In genomic region chr19:4891066-4891465, GRCh38 we compare ENCODE assay signal across 20 cellular contexts. TPM values are rescaled to one million over a fixed set of nuclear protein-coding genes. Genes with fewer than 3 reads are reported as not detected.
"Had no signal": no experiment of that assay in that cellular context is flagged by ENCODE, and none has a peak within 500 bp of the region (broad histone marks: within the 10 kb centered on the region; RNA-seq: fewer than 3 reads in every experiment).

No MANE protein-coding gene starts in this region.

- H3K36me3 Mint-ChIP-seq: activated naive CD8-positive, alpha-beta T cell treated with anti-CD3 and anti-CD28 coated beads, Interleukin-2, amount 10 ng/mL, durations not matched to agents 7 days and 5 days had no signal

- H3K27ac ChIP-seq: breast epithelium, Peyer's patch, RWPE1 had no signal

- DNase-seq: activated CD4-positive, alpha-beta T cell treated with anti-CD3 and anti-CD28 coated beads for 4 hours; activated CD8-positive, alpha-beta memory T cell treated with anti-CD3 and anti-CD28 coated beads, Interleukin-2, amount 50 U/mL, for 48 hours; activated CD8-positive, alpha-beta T cell treated with anti-CD3 and anti-CD28 coated beads, Interleukin-2, amount 10 ng/mL, durations not matched to agents 7 days and 5 days; activated naive CD4-positive, alpha-beta T cell treated with anti-CD3 and anti-CD28 coated beads, Interleukin-2, amount 50 U/mL, for 16 hours; activated naive CD8-positive, alpha-beta T cell treated with anti-CD3 and anti-CD28 coated beads, Interleukin-2, amount 10 ng/mL, durations not matched to agents 7 days and 5 days; activated T-cell treated with anti-CD3 and anti-CD28 coated beads, Interleukin-2, amount 50 U/mL, for 1 hour; aorta; Kasumi-1; NCI-H1105 treated with DMSO at 0.1 percent for 48 hours; NCI-H1436 treated with DMSO at 0.1 percent for 48 hours; NCI-H187; NCI-H2081; NCI-H510A treated with DMSO at 0.1 percent for 48 hours; Peyer's patch; SHP77 treated with DMSO at 0.1 percent for 48 hours had no signal

- H3K4me3 ChIP-seq: breast epithelium, Peyer's patch had no signal

- H3K27me3 ChIP-seq: breast epithelium, Peyer's patch had no signal

- H3K4me1 ChIP-seq: breast epithelium, Peyer's patch had no signal

- H3K9me3 Mint-ChIP-seq: activated naive CD8-positive, alpha-beta T cell treated with anti-CD3 and anti-CD28 coated beads, Interleukin-2, amount 10 ng/mL, durations not matched to agents 7 days and 5 days; T-helper 1 cell treated with Interleukin-12 subunit alpha and Interleukin-12 subunit beta and Interleukin-4 antibody, amounts not matched to agents 30 μg/mL and 1 μg/mL, for 36 hours had no signal

- H3K4me1 Mint-ChIP-seq: activated naive CD8-positive, alpha-beta T cell treated with anti-CD3 and anti-CD28 coated beads, Interleukin-2, amount 10 ng/mL, durations not matched to agents 7 days and 5 days had no signal

- H3K27me3 Mint-ChIP-seq: activated naive CD8-positive, alpha-beta T cell treated with anti-CD3 and anti-CD28 coated beads, Interleukin-2, amount 10 ng/mL, durations not matched to agents 7 days and 5 days had no signal

- H3K36me3 ChIP-seq: breast epithelium, Peyer's patch had no signal

- H3K27ac Mint-ChIP-seq: activated CD8-positive, alpha-beta T cell treated with anti-CD3 and anti-CD28 coated beads, Interleukin-2, amount 10 ng/mL, durations not matched to agents 7 days and 5 days; activated naive CD8-positive, alpha-beta T cell treated with anti-CD3 and anti-CD28 coated beads, Interleukin-2, amount 10 ng/mL, durations not matched to agents 7 days and 5 days; T-helper 1 cell treated with Interleukin-12 subunit alpha and Interleukin-12 subunit beta and Interleukin-4 antibody, amounts not matched to agents 30 μg/mL and 1 μg/mL, for 36 hours had no signal

- H3K4me3 Mint-ChIP-seq: activated CD8-positive, alpha-beta T cell treated with anti-CD3 and anti-CD28 coated beads, Interleukin-2, amount 10 ng/mL, durations not matched to agents 7 days and 5 days; activated naive CD8-positive, alpha-beta T cell treated with anti-CD3 and anti-CD28 coated beads, Interleukin-2, amount 10 ng/mL, durations not matched to agents 7 days and 5 days; T-helper 1 cell treated with Interleukin-12 subunit alpha and Interleukin-12 subunit beta and Interleukin-4 antibody, amounts not matched to agents 30 μg/mL and 1 μg/mL, for 36 hours had no signal

- H3K9me3 ChIP-seq: breast epithelium, Peyer's patch had no signal

- ATAC-seq: activated CD4-positive, CD25-positive, alpha-beta regulatory T cell treated with anti-CD3 and anti-CD28 coated beads, Interleukin-2, amount 50 U/mL, for 24 hours; activated CD8-positive, alpha-beta T cell treated with anti-CD3 and anti-CD28 coated beads, Interleukin-2, amount 10 ng/mL, durations not matched to agents 7 days and 5 days had no signal

RNA-seq across cellular contexts. Expression of gene ARRDC5, which starts 11.6 kb away (rescaled TPM):
- total RNA-seq: SK-MEL-5 had no signal
- polyA plus RNA-seq: aorta had no signal
